Comparison of ENCODE assay signal across 1 cellular context in the genomic region with DNA sequence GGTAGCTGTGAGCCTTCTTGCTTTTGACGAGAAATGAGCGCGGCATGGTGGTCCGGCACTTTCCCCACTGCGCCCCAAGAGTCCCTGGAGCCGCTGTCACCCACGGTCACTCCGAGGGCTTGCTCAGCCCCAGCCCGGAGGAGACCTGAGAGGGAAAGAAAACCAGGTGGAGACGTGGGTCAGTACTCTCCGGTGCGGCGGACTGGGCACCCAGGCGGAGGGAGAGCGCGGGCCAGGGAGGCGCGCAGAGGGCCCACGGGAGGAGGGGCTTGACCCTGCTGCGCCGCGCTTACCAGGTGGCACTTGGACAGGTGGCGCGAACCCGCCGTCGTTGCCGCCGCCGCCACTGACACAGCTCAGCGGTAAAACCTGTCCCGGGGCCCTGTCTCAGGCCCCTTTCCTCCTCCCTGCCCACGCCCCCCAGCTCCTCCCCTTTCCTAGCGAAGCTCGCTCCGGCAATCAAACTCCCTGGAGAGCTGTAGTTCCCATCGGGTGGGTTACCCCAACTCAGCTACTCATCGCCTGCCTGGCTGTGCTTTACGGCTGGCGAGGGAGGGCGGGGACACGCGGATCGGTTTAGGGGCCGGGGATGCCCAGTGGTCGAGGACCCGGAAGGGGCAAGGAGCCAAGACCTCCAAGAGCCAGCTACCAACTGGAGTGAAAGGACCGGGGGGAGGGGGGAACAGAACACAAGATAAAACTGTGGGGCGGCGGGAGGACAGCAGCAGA.
TF ChIP-seq lines count a peak whose summit lies in the region.

No MANE protein-coding gene starts in this region.

TF ChIP-seq in H1, 55 proteins besides CTCF, POLR2A, EP300 and RAD21 (continued from another document):
- TF ChIP-seq SIN3A (conservative IDR thresholded peaks at IDR 0.05 in 1 of 2, IDR thresholded peaks at IDR 0.05 in 1 of 2; ENCODE audit: low read depth in 1 of 2, low read length in 2 of 2), result peak in 1 of 2 experiments; percentile 38; a peak in 1 of 4 replicates
- TF ChIP-seq GTF2F1 (IDR thresholded peaks at IDR 0.05; ENCODE audit: borderline replicate concordance, low read depth, low read length), result no peak
- no peak for TF ChIP-seq CREB1 (IDR thresholded peaks at IDR 0.05)
- TF ChIP-seq SIRT6 (IDR thresholded peaks at IDR 0.05; ENCODE audit: low read length), result no peak
- no peak for TF ChIP-seq RNF2 (IDR thresholded peaks at IDR 0.05; ENCODE audit: borderline replicate concordance, low read depth, low read length, missing control alignments, poor library complexity, severe bottlenecking)
- TF ChIP-seq, protein P1, sequence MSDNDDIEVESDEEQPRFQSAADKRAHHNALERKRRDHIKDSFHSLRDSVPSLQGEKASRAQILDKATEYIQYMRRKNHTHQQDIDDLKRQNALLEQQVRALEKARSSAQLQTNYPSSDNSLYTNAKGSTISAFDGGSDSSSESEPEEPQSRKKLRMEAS (IDR thresholded peaks at IDR 0.05), result peak; percentile 58
- TF ChIP-seq KDM4A (IDR thresholded peaks at IDR 0.05; ENCODE audit: low read depth, low read length, severe bottlenecking), result peak; percentile 57
- no peak for TF ChIP-seq SP2 (IDR thresholded peaks at IDR 0.05; ENCODE audit: low read length)
- TF ChIP-seq CEBPB (IDR thresholded peaks at IDR 0.05; ENCODE audit: low read depth, low read length), result no peak
- no peak for TF ChIP-seq BCL11A (IDR thresholded peaks at IDR 0.05; ENCODE audit: low read depth in 2 of 2, low read length in 2 of 2)
TF ChIP-seq in H1: peak in this region for 4.
